8 cellular contexts compared by ENCODE assay signal in the genomic region with DNA sequence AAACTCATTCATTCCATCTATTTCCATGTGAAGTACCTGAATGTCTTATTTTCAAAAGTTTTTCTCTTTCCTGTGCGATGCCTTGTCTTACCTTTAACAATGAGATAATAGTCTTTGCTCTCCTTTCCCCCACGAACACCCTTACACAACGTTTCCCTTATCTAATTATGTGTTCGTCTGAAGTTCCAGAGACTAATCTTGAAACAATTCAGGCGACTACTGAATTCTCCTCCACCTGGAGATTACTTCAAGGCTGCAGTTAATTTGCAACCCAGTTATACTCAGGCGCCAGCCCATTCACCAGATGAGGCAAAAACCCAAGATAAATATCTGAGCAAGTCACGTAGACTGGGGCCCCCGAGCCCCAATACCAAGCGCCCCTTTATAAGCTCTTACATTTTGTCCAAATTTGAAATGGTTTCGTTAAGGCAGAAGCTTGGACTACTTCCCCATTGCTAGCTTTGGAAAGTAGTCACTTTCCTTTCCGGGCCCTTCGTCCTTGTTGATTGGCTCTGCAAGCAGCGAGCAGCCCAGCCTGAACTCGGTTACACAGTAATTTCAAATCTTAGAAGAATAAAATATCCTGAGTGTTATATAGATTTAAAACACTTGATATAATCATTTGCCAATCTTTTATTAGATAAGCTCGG. TPM values are rescaled to one million over a fixed set of nuclear protein-coding genes. Genes with fewer than 3 reads are reported as not detected.
DNase-seq lines count a peak whose midpoint lies in the region; ATAC-seq and TF ChIP-seq lines count a peak whose summit lies in the region.

No MANE protein-coding gene starts in this region.

- H3K27me3 Mint-ChIP-seq in T-helper 2 cell treated with Interferon-gamma antibody and Interleukin-4, amounts not matched to agents 5 μg/mL and 100 μg/mL, for 36 hours (ENCODE audit: low read depth), result no peaks in the 10 kb centered on the region
- peaks cover 8% of the 10 kb centered on the region for H3K27me3 Mint-ChIP-seq in type B pancreatic cell

- DNase-seq in BJ (ENCODE audit: low read depth) (no peak), dermis microvascular lymphatic vessel endothelial cell (ENCODE audit: low read depth in 2 of 2) (peak; percentile 37 to 53), mucosa of descending colon (peak in 2 of 3 donors; percentile 33 to 40), type B pancreatic cell (ENCODE audit: extremely low spot score, unreplicated experiment) (no peak), NCI-H446 (lab: John Stamatoyannopoulos, UW) (no peak)
- DNase-seq in T-helper 2 cell treated with Interferon-gamma antibody and Interleukin-4, amounts not matched to agents 5 μg/mL and 100 μg/mL, for 36 hours (ENCODE audit: low spot score), result peak; percentile 23

- TF ChIP-seq CTCF in BJ (IDR thresholded peaks at IDR 0.05; ENCODE audit: insufficient read depth, low read depth, low read length) (no peak), mucosa of descending colon (IDR thresholded peaks at IDR 0.05) (no peak), type B pancreatic cell (conservative IDR thresholded peaks at IDR 0.05) (no peak)

- peaks cover 4% of the 10 kb centered on the region for H3K4me1 ChIP-seq in mucosa of descending colon (ENCODE audit: low read depth)

- POLR2A ChIA-PET in BJ (lab: Charles Lee), result no interaction called here

- H3K4me3 ChIP-seq in BJ (ENCODE audit: low read depth, low read length) (peak overlapping the region; percentile 64), mucosa of descending colon (peak overlapping the region; percentile 60)

- no peaks in the 10 kb centered on the region for H3K36me3 ChIP-seq in BJ (ENCODE audit: control insufficient read depth, insufficient read depth, low read length)
- no peaks in the 10 kb centered on the region for H3K36me3 ChIP-seq in mucosa of descending colon (ENCODE audit: low read depth)

- peak overlapping the region; percentile 99 for H3K27ac Mint-ChIP-seq in T-helper 2 cell treated with Interferon-gamma antibody and Interleukin-4, amounts not matched to agents 5 μg/mL and 100 μg/mL, for 36 hours
- H3K27ac Mint-ChIP-seq in type B pancreatic cell, result peak overlapping the region; percentile 86

- peaks cover 25% of the 10 kb centered on the region for H3K36me3 Mint-ChIP-seq in T-helper 2 cell treated with Interferon-gamma antibody and Interleukin-4, amounts not matched to agents 5 μg/mL and 100 μg/mL, for 36 hours (ENCODE audit: low read depth)
- H3K36me3 Mint-ChIP-seq in type B pancreatic cell, result no peaks in the 10 kb centered on the region

- peak overlapping the region; percentile 97 for H3K4me3 Mint-ChIP-seq in T-helper 2 cell treated with Interferon-gamma antibody and Interleukin-4, amounts not matched to agents 5 μg/mL and 100 μg/mL, for 36 hours
- peak overlapping the region; percentile 98 for H3K4me3 Mint-ChIP-seq in type B pancreatic cell

- H3K9me3 ChIP-seq in mucosa of descending colon, result no peaks in the 10 kb centered on the region

- intact Hi-C loops in mucosa of descending colon (cut with DNase I, micrococcal nuclease), result no loop called here

- peaks cover 26% of the 10 kb centered on the region for H3K9me3 Mint-ChIP-seq in T-helper 2 cell treated with Interferon-gamma antibody and Interleukin-4, amounts not matched to agents 5 μg/mL and 100 μg/mL, for 36 hours
- peaks cover 4% of the 10 kb centered on the region for H3K9me3 Mint-ChIP-seq in type B pancreatic cell

- CTCF ChIA-PET in BJ (lab: Yijun Ruan, JAX), result no interaction called here

- ATAC-seq in GM19372 (IDR thresholded peaks at IDR 0.05; ENCODE audit: low read depth, unreplicated experiment) (peak; percentile 26), HG03439 (IDR thresholded peaks at IDR 0.05; ENCODE audit: unreplicated experiment) (peak; percentile 24), mucosa of descending colon (no peak)

- no peaks in the 10 kb centered on the region for H3K27me3 ChIP-seq in BJ (ENCODE audit: control insufficient read depth, insufficient read depth, low read length)

- peaks cover 42% of the 10 kb centered on the region for H3K4me1 Mint-ChIP-seq in T-helper 2 cell treated with Interferon-gamma antibody and Interleukin-4, amounts not matched to agents 5 μg/mL and 100 μg/mL, for 36 hours (ENCODE audit: low read depth)
- H3K4me1 Mint-ChIP-seq in type B pancreatic cell (ENCODE audit: unreplicated experiment), result peaks cover 9% of the 10 kb centered on the region

RNA-seq across cellular contexts. Expression of a gene that starts 1.2 kb away (rescaled TPM):
- 1.2 and 1.5 TPM in 2 replicates for polyA plus RNA-seq in BJ (2011; rRNA removed)
- polyA minus RNA-seq in BJ (2011; rRNA and poly(A)+ RNA removed), result 0.98 and 1.9 TPM in 2 replicates
- total RNA-seq in dermis microvascular lymphatic vessel endothelial cell (16.4 and 17.7 TPM in 2 replicates), mucosa of descending colon (10 to 100 TPM; 11.4 to 14.2 (median 13.3) TPM), type B pancreatic cell (ENCODE audit: low replicate concordance) (2.5 and 3.2 TPM in 2 replicates)

Comparison
In these comparisons a context has a peak if more than half of its experiments do, and no peak if none do; other contexts are left out.
1. DNase-seq: peak in T-helper 2 cell treated with Interferon-gamma antibody and Interleukin-4, amounts not matched to agents 5 μg/mL and 100 μg/mL, for 36 hours (single experiment), dermis microvascular lymphatic vessel endothelial cell (2 of 2) and mucosa of descending colon (2 of 3); none in BJ (single experiment), type B pancreatic cell (single experiment) and NCI-H446 (0 of 2).